Comparison of ENCODE assay signal across 1 cellular context in the genomic region with DNA sequence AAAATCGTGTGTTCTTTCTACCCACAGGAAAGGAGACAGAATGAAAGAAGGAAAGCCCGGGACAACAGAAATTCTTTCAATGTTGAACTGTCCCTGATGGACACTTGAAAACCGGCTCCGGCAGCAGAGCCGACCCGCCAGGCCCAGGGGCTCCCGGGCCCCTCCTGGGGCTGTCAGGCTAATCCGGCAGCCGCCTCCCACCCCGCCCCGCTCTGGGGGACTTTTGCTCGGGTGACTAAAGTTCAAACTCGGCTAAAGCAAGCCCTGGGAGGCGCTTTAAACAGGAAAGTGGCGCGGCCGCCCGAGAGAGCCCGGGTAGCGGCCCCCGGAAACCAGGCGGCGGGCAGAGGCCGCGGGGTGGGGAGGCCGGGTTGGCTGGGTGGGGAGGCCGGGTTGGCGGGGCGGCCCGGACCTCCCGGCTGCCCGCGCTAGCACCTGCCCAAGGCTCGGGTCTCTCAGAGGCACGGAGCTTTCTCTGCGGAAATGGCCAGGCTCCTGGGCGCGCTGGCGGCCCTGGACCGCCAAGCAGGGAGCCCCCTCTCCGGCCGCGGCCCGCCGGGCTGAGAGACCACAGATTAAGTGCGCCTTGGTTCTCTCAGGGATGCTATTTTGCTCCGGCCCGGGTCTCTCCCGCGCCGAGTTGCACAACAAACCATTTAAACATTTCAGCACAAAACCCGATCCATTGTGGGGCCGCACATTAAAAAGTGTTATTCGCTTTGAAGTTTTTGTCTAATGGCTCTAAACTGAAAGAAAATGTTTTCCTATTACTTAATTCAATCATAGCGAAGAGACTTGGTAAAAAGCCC.
TF ChIP-seq lines count a peak whose summit lies in the region.

No MANE protein-coding gene starts in this region.

TF ChIP-seq in H1, 55 proteins besides CTCF, POLR2A, EP300 and RAD21:
- no peak for TF ChIP-seq FOSL1 (IDR thresholded peaks at IDR 0.05; ENCODE audit: insufficient read depth, low read depth, low read length)
- no peak for TF ChIP-seq BACH1 (IDR thresholded peaks at IDR 0.05; ENCODE audit: low read length)
- TF ChIP-seq, protein P1, sequence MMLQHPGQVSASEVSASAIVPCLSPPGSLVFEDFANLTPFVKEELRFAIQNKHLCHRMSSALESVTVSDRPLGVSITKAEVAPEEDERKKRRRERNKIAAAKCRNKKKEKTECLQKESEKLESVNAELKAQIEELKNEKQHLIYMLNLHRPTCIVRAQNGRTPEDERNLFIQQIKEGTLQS (IDR thresholded peaks at IDR 0.05; ENCODE audit: insufficient read depth, low read depth, low read length) = no peak
- TF ChIP-seq CEBPB (IDR thresholded peaks at IDR 0.05; ENCODE audit: low read depth, low read length) = peak; percentile 53; the same call in 1 of the 2 replicates
- TF ChIP-seq SIX5 (IDR thresholded peaks at IDR 0.05; ENCODE audit: low read depth, low read length) = no peak
- TF ChIP-seq NANOG (IDR thresholded peaks at IDR 0.05; ENCODE audit: insufficient read depth, low read depth, low read length, poor library complexity, severe bottlenecking) = no peak
- TF ChIP-seq CHD2 (IDR thresholded peaks at IDR 0.05; ENCODE audit: low read length) = no peak
- no peak for TF ChIP-seq PHF8 (conservative IDR thresholded peaks at IDR 0.05; ENCODE audit: low read depth, low read length)
- TF ChIP-seq EZH2 (IDR thresholded peaks at IDR 0.05; ENCODE audit: low read depth, low read length, severe bottlenecking) = peak; percentile 95
- TF ChIP-seq, protein P2, sequence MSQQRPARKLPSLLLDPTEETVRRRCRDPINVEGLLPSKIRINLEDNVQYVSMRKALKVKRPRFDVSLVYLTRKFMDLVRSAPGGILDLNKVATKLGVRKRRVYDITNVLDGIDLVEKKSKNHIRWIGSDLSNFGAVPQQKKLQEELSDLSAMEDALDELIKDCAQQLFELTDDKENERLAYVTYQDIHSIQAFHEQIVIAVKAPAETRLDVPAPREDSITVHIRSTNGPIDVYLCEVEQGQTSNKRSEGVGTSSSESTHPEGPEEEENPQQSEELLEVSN (IDR thresholded peaks at IDR 0.05) = no peak
- TF ChIP-seq POLR2AphosphoS5 (IDR thresholded peaks at IDR 0.05; ENCODE audit: low read depth, low read length) = no peak
- TF ChIP-seq RNF2 (IDR thresholded peaks at IDR 0.05; ENCODE audit: borderline replicate concordance, low read depth, low read length, missing control alignments, poor library complexity, severe bottlenecking) = peak; percentile 75
- TF ChIP-seq HDAC2 (IDR thresholded peaks at IDR 0.05; ENCODE audit: borderline replicate concordance in 1 of 2, low read depth in 2 of 2, low read length in 2 of 2) = no peak
- TF ChIP-seq MAFK (IDR thresholded peaks at IDR 0.05; ENCODE audit: low read depth, low read length) = no peak
- TF ChIP-seq TBP (IDR thresholded peaks at IDR 0.05; ENCODE audit: low read depth, low read length) = no peak
- no peak for TF ChIP-seq KDM1A (IDR thresholded peaks at IDR 0.05; ENCODE audit: borderline replicate concordance, low read length)
- no peak for TF ChIP-seq SP2 (IDR thresholded peaks at IDR 0.05; ENCODE audit: low read length)
- TF ChIP-seq SP4 (IDR thresholded peaks at IDR 0.05; ENCODE audit: low read length) = no peak
- TF ChIP-seq TAF1 (IDR thresholded peaks at IDR 0.05; ENCODE audit: low read depth, low read length) = no peak
- no peak for TF ChIP-seq BRCA1 (IDR thresholded peaks at IDR 0.05; ENCODE audit: low read depth, low read length)
- peak; percentile 91 for TF ChIP-seq SUZ12 (IDR thresholded peaks at IDR 0.05; ENCODE audit: low read length)
